In the genomic region with DNA sequence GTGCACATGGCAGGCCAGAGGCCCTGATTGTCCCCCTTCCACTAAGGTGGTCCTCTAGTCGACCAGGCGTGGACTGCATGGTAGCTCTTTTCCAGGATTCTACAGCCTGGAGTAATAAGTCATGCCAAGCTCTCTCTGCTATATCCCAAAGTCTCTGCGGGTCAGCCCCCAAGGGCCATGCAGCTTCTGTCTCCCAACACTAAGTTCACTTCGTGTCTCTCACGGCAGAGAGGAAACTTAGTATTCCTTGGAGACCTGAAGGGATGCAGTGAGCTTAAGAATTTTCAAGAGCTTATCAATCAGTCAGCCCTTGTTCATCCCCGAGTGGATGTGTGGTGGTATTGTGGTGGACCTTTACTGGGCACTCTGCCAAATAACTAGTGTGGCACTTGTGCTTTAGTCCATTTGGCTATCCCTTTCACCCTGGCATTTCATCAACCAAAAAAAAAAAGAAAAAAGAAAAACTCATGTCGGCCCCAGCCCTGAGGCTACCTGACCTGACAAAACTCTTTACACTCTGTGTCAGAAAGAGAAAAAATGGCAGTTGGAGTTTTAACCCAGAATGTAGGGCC, we compare ENCODE assay signal across 4 cellular contexts. TPM values are rescaled to one million over a fixed set of nuclear protein-coding genes. Genes with fewer than 3 reads are reported as not detected.
"Had no signal": no experiment of that assay in that cellular context is flagged by ENCODE, and none has a peak within 500 bp of the region (broad histone marks: within the 10 kb centered on the region; RNA-seq: fewer than 3 reads in every experiment).

No MANE protein-coding gene starts in this region.

RNA-seq across cellular contexts. Expression of a gene that starts 57.2 kb away (rescaled TPM):
- total RNA-seq: activated B cell treated with CpG ODN at 0.5 μM for 24 hours, aorta, body of pancreas, bronchial epithelial cell had no signal
- polyA plus RNA-seq: aorta had no signal
